8 cellular contexts compared by ENCODE assay signal in genomic region chr10:44847110-44847509, GRCh38.
"Had no signal": no experiment of that assay in that cellular context is flagged by ENCODE, and none has a peak within 500 bp of the region (broad histone marks: within the 10 kb centered on the region; RNA-seq: fewer than 3 reads in every experiment).

No MANE protein-coding gene starts in this region.

- H3K4me2 ChIP-seq: GM23338 had no signal

- H3K27ac Mint-ChIP-seq: GM23338, H9, HFFc6 had no signal

- H3K36me3 ChIP-seq: HAP-1 had no signal

- ATAC-seq: GM23338, HCT116 had no signal

- H3K4me3 Mint-ChIP-seq: GM23338, H9, HFFc6 had no signal

- H3K4me1 ChIP-seq: HAP-1 had no signal

- H3K9ac ChIP-seq: GM23248 had no signal

- DNase-seq: GM23248, GOT3, H9, HCEC 1CT, HFFc6 had no signal

- H3K27ac ChIP-seq: GM23248 had no signal

- H2AFZ ChIP-seq: GM23248, GM23338 had no signal

- H3K4me3 ChIP-seq: GM23248, GM23338, HAP-1 had no signal

- H3K9me3 ChIP-seq: HAP-1 had no signal
